23 cellular contexts compared by ENCODE assay signal in genomic region chr13:111940892-111941291, GRCh38.
"Had no signal": no experiment of that assay in that cellular context is flagged by ENCODE, and none has a peak within 500 bp of the region (broad histone marks: within the 10 kb centered on the region; RNA-seq: fewer than 3 reads in every experiment).

No MANE protein-coding gene starts in this region.

- H3K27me3 ChIP-seq: body of pancreas, foreskin keratinocyte, upper lobe of left lung had no signal

- H3K4me1 ChIP-seq: body of pancreas, foreskin keratinocyte, lower lobe of right lung, upper lobe of left lung had no signal

- H3K4me3 ChIP-seq: body of pancreas, cardiac muscle cell, lower lobe of right lung, thoracic aorta, upper lobe of left lung had no signal

- H3K4me1 Mint-ChIP-seq: activated B cell treated with CpG ODN at 0.5 μM for 24 hours; activated CD4-positive, alpha-beta T cell treated with anti-CD3 and anti-CD28 coated beads for 36 hours; activated naive CD4-positive, alpha-beta T cell treated with anti-CD3 and anti-CD28 coated beads, Interleukin-2, amount 50 U/mL, for 24 hours had no signal

- H3K4me3 Mint-ChIP-seq: activated B cell treated with CpG ODN at 0.5 μM for 24 hours; activated CD4-positive, alpha-beta T cell treated with anti-CD3 and anti-CD28 coated beads for 36 hours; activated naive CD4-positive, alpha-beta T cell treated with anti-CD3 and anti-CD28 coated beads, Interleukin-2, amount 50 U/mL, for 24 hours; naive thymus-derived CD4-positive, alpha-beta T cell; neural crest cell had no signal

- ATAC-seq: activated CD4-positive, alpha-beta T cell treated with anti-CD3 and anti-CD28 coated beads for 36 hours; body of pancreas; foreskin keratinocyte; left lobe of liver; lower lobe of right lung; naive thymus-derived CD4-positive, alpha-beta T cell had no signal

- H3K9me3 Mint-ChIP-seq: activated B cell treated with CpG ODN at 0.5 μM for 24 hours; activated naive CD4-positive, alpha-beta T cell treated with anti-CD3 and anti-CD28 coated beads, Interleukin-2, amount 50 U/mL, for 24 hours; neural crest cell had no signal

- DNase-seq: activated B cell treated with CpG ODN at 0.5 μM for 24 hours; activated CD4-positive, alpha-beta T cell treated with anti-CD3 and anti-CD28 coated beads for 36 hours; activated CD4-positive, alpha-beta T cell treated with anti-CD3 and anti-CD28 coated beads, Interleukin-2, amount 50 U/mL, for 4 hours; activated gamma-delta T cell treated with Interleukin-2 at 50 U/mL for 16 hours; activated T-cell treated with anti-CD3 and anti-CD28 coated beads for 4 hours; anterior cingulate cortex; body of pancreas; effector CD4-positive, alpha-beta T cell; erythroblast; foreskin keratinocyte; kidney; lower lobe of right lung; naive thymus-derived CD4-positive, alpha-beta T cell; occipital lobe; stimulated activated CD4-positive, alpha-beta T cell treated with anti-CD3 and anti-CD28 coated beads, Interleukin-4, amount 100 ng/mL, for 1 hour; stimulated activated naive CD4-positive, alpha-beta T cell; T-helper 9 cell had no signal

- H3K27ac Mint-ChIP-seq: activated B cell treated with CpG ODN at 0.5 μM for 24 hours; activated CD4-positive, alpha-beta T cell treated with anti-CD3 and anti-CD28 coated beads for 36 hours; activated naive CD4-positive, alpha-beta T cell treated with anti-CD3 and anti-CD28 coated beads, Interleukin-2, amount 50 U/mL, for 24 hours; naive thymus-derived CD4-positive, alpha-beta T cell had no signal

- H3K36me3 Mint-ChIP-seq: activated naive CD4-positive, alpha-beta T cell treated with anti-CD3 and anti-CD28 coated beads, Interleukin-2, amount 50 U/mL, for 24 hours; naive thymus-derived CD4-positive, alpha-beta T cell had no signal

- H3K27ac ChIP-seq: body of pancreas, cardiac muscle cell, foreskin keratinocyte, lower lobe of right lung, thoracic aorta, upper lobe of left lung had no signal

- H3K36me3 ChIP-seq: cardiac muscle cell, lower lobe of right lung, thoracic aorta, upper lobe of left lung had no signal

- H3K27me3 Mint-ChIP-seq: activated B cell treated with CpG ODN at 0.5 μM for 24 hours had no signal
